14 cellular contexts compared by ENCODE assay signal in the genomic region with DNA sequence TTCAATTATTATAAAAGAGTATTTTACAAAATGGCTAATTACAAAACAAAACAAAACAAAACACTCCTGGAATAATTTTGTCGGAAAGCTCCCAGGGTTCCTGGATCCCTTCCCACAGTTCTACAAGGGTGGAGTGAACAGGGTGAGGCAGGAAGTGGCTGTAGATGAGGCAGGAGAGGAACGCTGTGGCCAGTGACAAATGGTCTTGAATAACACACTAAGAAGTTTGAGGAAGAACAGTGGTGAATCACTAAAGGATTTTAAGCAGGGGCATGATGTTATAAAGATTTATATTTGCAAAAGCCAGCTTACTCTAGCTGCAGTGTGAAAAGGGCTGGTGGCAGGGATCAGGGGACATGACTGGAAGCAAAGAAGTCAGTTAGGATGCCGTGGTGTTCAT. TPM values are rescaled to one million over a fixed set of nuclear protein-coding genes. Genes with fewer than 3 reads are reported as not detected.
DNase-seq lines count a peak whose midpoint lies in the region; ATAC-seq and TF ChIP-seq lines count a peak whose summit lies in the region.
"Had no signal": no experiment of that assay in that cellular context is flagged by ENCODE, and none has a peak within 500 bp of the region (broad histone marks: within the 10 kb centered on the region; RNA-seq: fewer than 3 reads in every experiment).

No MANE protein-coding gene starts in this region.

- H3K27ac Mint-ChIP-seq in neural progenitor cell: no peak overlapping the region
- H3K27ac Mint-ChIP-seq: GM23338 had no signal

- no peaks in the 10 kb centered on the region for H3K4me1 Mint-ChIP-seq in neural progenitor cell
- H3K4me1 Mint-ChIP-seq: GM23338 had no signal

- ATAC-seq in mucosa of descending colon: peak; percentile 78
- ATAC-seq: GM23338 had no signal

- H3K27ac ChIP-seq in neural progenitor cell (no peak overlapping the region), coronary artery (peak overlapping the region in 1 of 2 donors; percentile 35)
- H3K27ac ChIP-seq: vagina had no signal

- no peaks in the 10 kb centered on the region for H4K20me1 ChIP-seq in neural progenitor cell (ENCODE audit: low read depth)

- no peak for TF ChIP-seq CTCF in choroid plexus epithelial cell (conservative IDR thresholded peaks at IDR 0.05; ENCODE audit: low read depth, low read length)
- TF ChIP-seq CTCF in mucosa of descending colon (IDR thresholded peaks at IDR 0.05): no peak
- TF ChIP-seq CTCF in neural progenitor cell (IDR thresholded peaks at IDR 0.05): no peak
- no peak for TF ChIP-seq CTCF in coronary artery (IDR thresholded peaks at IDR 0.05)

- H3K4me3 ChIP-seq in choroid plexus epithelial cell (ENCODE audit: low read depth, low read length): no peak overlapping the region
- no peak overlapping the region for H3K4me3 ChIP-seq in mucosa of descending colon
- no peak overlapping the region for H3K4me3 ChIP-seq in neural progenitor cell
- H3K4me3 ChIP-seq in coronary artery: no peak overlapping the region
- H3K4me3 ChIP-seq: GM23338, vagina had no signal

- intact Hi-C loops in mucosa of descending colon (cut with DNase I, micrococcal nuclease): no loop called here

- H3K4me1 ChIP-seq in mucosa of descending colon (ENCODE audit: low read depth) (no peaks in the 10 kb centered on the region), neural progenitor cell (no peaks in the 10 kb centered on the region)
- H3K4me1 ChIP-seq: vagina had no signal

- no peaks in the 10 kb centered on the region for H3K36me3 ChIP-seq in mucosa of descending colon (ENCODE audit: low read depth)
- H3K36me3 ChIP-seq in neural progenitor cell: no peaks in the 10 kb centered on the region

- no peak overlapping the region for H3K4me3 Mint-ChIP-seq in neural progenitor cell
- H3K4me3 Mint-ChIP-seq: GM23338 had no signal

- H2AFZ ChIP-seq in neural progenitor cell (replicated peaks): no peak overlapping the region
- H2AFZ ChIP-seq: GM23338 had no signal

- DNase-seq in COR-L47 (lab: John Stamatoyannopoulos, UW) (peak; percentile 36), KG1 (lab: John Stamatoyannopoulos, UW) (peak; percentile 34), choroid plexus epithelial cell (ENCODE audit: low read depth) (peak; percentile 64), mucosa of descending colon (no peak), neural progenitor cell (ENCODE audit: low spot score) (no peak), pons (ENCODE audit: low spot score) (no peak), coronary artery (ENCODE audit: low spot score) (no peak)
- DNase-seq in stimulated activated CD4-positive, alpha-beta T cell treated with anti-CD3 and anti-CD28 coated beads, Interleukin-4, amount 100 ng/mL, for 24 hours: no peak
- DNase-seq: activated T-cell treated with anti-CD3 and anti-CD28 coated beads, Interleukin-2, amount 50 U/mL, for 48 hours; DMS79 treated with DMSO at 0.1 percent for 48 hours; NCI-H1092 treated with DMSO at 0.1 percent for 48 hours; occipital lobe had no signal

- H3F3A ChIP-seq in neural progenitor cell (ENCODE audit: low read depth): no peaks in the 10 kb centered on the region

- H3K27me3 Mint-ChIP-seq in neural progenitor cell (ENCODE audit: insufficient read depth, low read depth): peaks cover 2% of the 10 kb centered on the region

- H3K79me2 ChIP-seq in neural progenitor cell (ENCODE audit: low read depth): no peaks in the 10 kb centered on the region

- H3K9me3 ChIP-seq in mucosa of descending colon (no peaks in the 10 kb centered on the region), neural progenitor cell (ENCODE audit: low read depth) (no peaks in the 10 kb centered on the region)
- H3K9me3 ChIP-seq: vagina had no signal

- H3K9me3 Mint-ChIP-seq in neural progenitor cell: no peaks in the 10 kb centered on the region
- H3K9me3 Mint-ChIP-seq: GM23338 had no signal

- no peaks in the 10 kb centered on the region for H3K27me3 ChIP-seq in neural progenitor cell
- H3K27me3 ChIP-seq: vagina had no signal

- peaks cover 39% of the 10 kb centered on the region for H3K36me3 Mint-ChIP-seq in neural progenitor cell

- no peak overlapping the region for H3K4me2 ChIP-seq in neural progenitor cell
- H3K4me2 ChIP-seq: GM23338 had no signal

- H3K9ac ChIP-seq in neural progenitor cell: no peak overlapping the region

RNA-seq across cellular contexts. Expression of gene APOA1, which starts 33.8 kb away (rescaled TPM):
- total RNA-seq in mucosa of descending colon (under 1 TPM in 2 of 3 donors, not detected in 1; 0.31 to 0.46 TPM), neural progenitor cell (ENCODE audit: low replicate concordance) (0.84 and 2.7 TPM in 2 replicates)
- total RNA-seq: GM23338 had no signal

RNA-seq across cellular contexts. Expression of gene APOC3, which starts 41.5 kb away (rescaled TPM):
- total RNA-seq in mucosa of descending colon (under 1 TPM in 1 of 3 donors, not detected in 2; 0.60 TPM), neural progenitor cell (ENCODE audit: low replicate concordance) (not detected in 2 replicates)
- total RNA-seq: GM23338, occipital lobe, vagina had no signal

RNA-seq across cellular contexts. Expression of gene APOA4, which starts 48.1 kb away (rescaled TPM):
- total RNA-seq in mucosa of descending colon (not detected), neural progenitor cell (ENCODE audit: low replicate concordance) (0.12 and 0.56 TPM in 2 replicates)
- total RNA-seq: GM23338, occipital lobe, vagina had no signal

Comparison
In these comparisons a context has a peak if more than half of its experiments do, and no peak if none do; other contexts are left out.
1. DNase-seq: peak in COR-L47 (single experiment), KG1 (single experiment) and choroid plexus epithelial cell (single experiment); none in mucosa of descending colon (0 of 3), neural progenitor cell (single experiment), pons (single experiment), coronary artery (single experiment) and stimulated activated CD4-positive, alpha-beta T cell treated with anti-CD3 and anti-CD28 coated beads, Interleukin-4, amount 100 ng/mL, for 24 hours (single experiment).